In genomic region chr17:8072727-8073461, GRCh38 we compare ENCODE assay signal across 8 cellular contexts. TPM values are rescaled to one million over a fixed set of nuclear protein-coding genes. Genes with fewer than 3 reads are reported as not detected.
DNase-seq lines count a peak whose midpoint lies in the region; ATAC-seq and TF ChIP-seq lines count a peak whose summit lies in the region.

No MANE protein-coding gene starts in this region.

- no peaks in the 10 kb centered on the region for H3K36me3 Mint-ChIP-seq in CD4-positive, alpha-beta T cell (ENCODE audit: low read depth)
- no peaks in the 10 kb centered on the region for H3K36me3 Mint-ChIP-seq in T-helper 1 cell treated with Interleukin-12 subunit alpha and Interleukin-12 subunit beta and Interleukin-4 antibody, amounts not matched to agents 30 μg/mL and 1 μg/mL, for 36 hours (ENCODE audit: low read depth)
- H3K36me3 Mint-ChIP-seq in chondrocyte (ENCODE audit: low read depth) (peaks cover 3% of the 10 kb centered on the region), nephron (ENCODE audit: low read depth) (no peaks in the 10 kb centered on the region)

- peaks cover 26% of the 10 kb centered on the region for H3K4me1 Mint-ChIP-seq in CD4-positive, alpha-beta T cell (ENCODE audit: low read depth)
- peaks cover 20% of the 10 kb centered on the region for H3K4me1 Mint-ChIP-seq in T-helper 1 cell treated with Interleukin-12 subunit alpha and Interleukin-12 subunit beta and Interleukin-4 antibody, amounts not matched to agents 30 μg/mL and 1 μg/mL, for 36 hours (ENCODE audit: low read depth)
- H3K4me1 Mint-ChIP-seq in chondrocyte (ENCODE audit: low read depth), result peaks cover 22% of the 10 kb centered on the region
- H3K4me1 Mint-ChIP-seq in nephron, result peaks cover 24% of the 10 kb centered on the region

- peaks cover 48% of the 10 kb centered on the region for H3K27me3 Mint-ChIP-seq in CD4-positive, alpha-beta T cell
- peaks cover 74% of the 10 kb centered on the region for H3K27me3 Mint-ChIP-seq in T-helper 1 cell treated with Interleukin-12 subunit alpha and Interleukin-12 subunit beta and Interleukin-4 antibody, amounts not matched to agents 30 μg/mL and 1 μg/mL, for 36 hours (ENCODE audit: low read depth)
- H3K27me3 Mint-ChIP-seq in chondrocyte (ENCODE audit: low read depth) (peaks cover 72% of the 10 kb centered on the region), nephron (ENCODE audit: low read depth) (peaks cover 100% of the 10 kb centered on the region)

- CTCF ChIA-PET in CD4-positive, alpha-beta T cell (lab: Charles Lee), result interaction anchor here (0.6 to 2.6 kb wide), 28 partner anchors 8 to 925 kb away, joined by 3 to 59 read pairs (median 4); partner anchors contain the start of genes ALOX12B, ALOXE3, AURKB and CNTROB

- no peaks in the 10 kb centered on the region for H3K9me3 Mint-ChIP-seq in CD4-positive, alpha-beta T cell
- H3K9me3 Mint-ChIP-seq in T-helper 1 cell treated with Interleukin-12 subunit alpha and Interleukin-12 subunit beta and Interleukin-4 antibody, amounts not matched to agents 30 μg/mL and 1 μg/mL, for 36 hours, result no peaks in the 10 kb centered on the region
- H3K9me3 Mint-ChIP-seq in chondrocyte (ENCODE audit: low read depth) (no peaks in the 10 kb centered on the region), nephron (peaks cover 2% of the 10 kb centered on the region)

- H3K27ac ChIP-seq in CD4-positive, alpha-beta T cell (ENCODE audit: low read depth, low read length), result no peak overlapping the region

- DNase-seq in CD4-positive, alpha-beta T cell, result peak in 9 of 10 experiments; percentile 16 to 52 (median 24)
- DNase-seq in chondrocyte (ENCODE audit: low spot score), result peak; percentile 62
- no peak for DNase-seq in NCI-H1436 (lab: John Stamatoyannopoulos, UW)
- DNase-seq in NOMO-1 treated with dmso at 0.1 percent for 144 hours (lab: John Stamatoyannopoulos, UW; ENCODE audit: unreplicated experiment), result no peak
- no peak for DNase-seq in mucosa of gallbladder (ENCODE audit: low spot score)
- no peak for DNase-seq in GM13976 (ENCODE audit: low spot score)

- TF ChIP-seq CTCF in CD4-positive, alpha-beta T cell (IDR thresholded peaks at IDR 0.05), result no peak
- TF ChIP-seq CTCF in chondrocyte (IDR thresholded peaks at IDR 0.05), result no peak
- no peak for TF ChIP-seq CTCF in nephron (IDR thresholded peaks at IDR 0.05; ENCODE audit: unreplicated experiment in 3 of 3)
- no peak for TF ChIP-seq CTCF in GM13976 (IDR thresholded peaks at IDR 0.05; ENCODE audit: borderline replicate concordance, control extremely low read depth, extremely low read depth, insufficient read depth, missing control alignments)

- in situ Hi-C loops in GM13976 (cut with MboI; ENCODE audit: low sequenced_read_pairs, unreplicated experiment), result no loop called here

- peak overlapping the region; percentile 75 for H3K4me3 Mint-ChIP-seq in CD4-positive, alpha-beta T cell
- H3K4me3 Mint-ChIP-seq in T-helper 1 cell treated with Interleukin-12 subunit alpha and Interleukin-12 subunit beta and Interleukin-4 antibody, amounts not matched to agents 30 μg/mL and 1 μg/mL, for 36 hours, result peak overlapping the region; percentile 62
- H3K4me3 Mint-ChIP-seq in chondrocyte (ENCODE audit: unreplicated experiment) (peak overlapping the region; percentile 33), nephron (peak overlapping the region; percentile 61 to 63 (median 63))

- peaks cover 27% of the 10 kb centered on the region for H3K27me3 ChIP-seq in CD4-positive, alpha-beta T cell (ENCODE audit: control insufficient read depth, insufficient read depth, low read length)

- H3K9me3 ChIP-seq in CD4-positive, alpha-beta T cell (ENCODE audit: control insufficient read depth, low read length), result no peaks in the 10 kb centered on the region

- H3K27ac Mint-ChIP-seq in CD4-positive, alpha-beta T cell, result peak overlapping the region; percentile 18
- peak overlapping the region; percentile 37 for H3K27ac Mint-ChIP-seq in T-helper 1 cell treated with Interleukin-12 subunit alpha and Interleukin-12 subunit beta and Interleukin-4 antibody, amounts not matched to agents 30 μg/mL and 1 μg/mL, for 36 hours
- H3K27ac Mint-ChIP-seq in chondrocyte (ENCODE audit: unreplicated experiment) (no peak overlapping the region), nephron (no peak overlapping the region)

- peak; percentile 48 for ATAC-seq in CD4-positive, alpha-beta T cell (ENCODE audit: poor library complexity)

- POLR2A ChIA-PET in CD4-positive, alpha-beta T cell (lab: Charles Lee), result interaction anchor here (1.0 to 2.5 kb wide), 6 partner anchors 13 to 386 kb away, joined by 3 to 24 read pairs (median 6); partner anchors contain the start of genes ALOXE3, CTC1 and PFAS

- intact Hi-C loops in CD4-positive, alpha-beta T cell (cut with DNase I, micrococcal nuclease), result loop anchor here in 1 of 2 experiments (2.0 kb wide), 1 partner anchor 46 kb away; the partner anchor contains the start of gene ALOXE3

RNA-seq across cellular contexts. Expression of gene ALOX12B, which starts 14.6 kb away (rescaled TPM):
- total RNA-seq in CD4-positive, alpha-beta T cell, result under 1 TPM in 1 of 2 experiments, not detected in 1; 0.41 TPM
- 0.17 TPM in 1 of 3 replicates, not detected in the others for total RNA-seq in chondrocyte
- total RNA-seq in mucosa of gallbladder, result 0.43 TPM

RNA-seq across cellular contexts. Expression of gene ALOX15B, which starts 34.0 kb away (rescaled TPM):
- total RNA-seq in CD4-positive, alpha-beta T cell, result not detected
- total RNA-seq in chondrocyte (not detected in 3 replicates), mucosa of gallbladder (14.0 TPM)

RNA-seq across cellular contexts. Expression of gene ALOXE3, which starts 45.4 kb away (rescaled TPM):
- under 1 TPM; 0.81 to 0.91 TPM for total RNA-seq in CD4-positive, alpha-beta T cell
- total RNA-seq in chondrocyte (0.12 to 0.13 TPM (median 0.12 TPM) in 3 replicates), mucosa of gallbladder (not detected)

RNA-seq across cellular contexts. Expression of gene HES7, which starts 51.0 kb away (rescaled TPM):
- under 1 TPM; 0.52 to 0.53 TPM for total RNA-seq in CD4-positive, alpha-beta T cell
- total RNA-seq in chondrocyte (0.51 to 1.5 TPM (median 0.70 TPM) in 3 replicates), mucosa of gallbladder (0.78 TPM)

Comparison
In these comparisons a context has a peak if more than half of its experiments do, and no peak if none do; other contexts are left out.
1. DNase-seq: peak in CD4-positive, alpha-beta T cell (9 of 10) and chondrocyte (single experiment); none in NCI-H1436 (single experiment), NOMO-1 treated with dmso at 0.1 percent for 144 hours (single experiment), mucosa of gallbladder (single experiment) and GM13976 (single experiment).
2. H3K27ac Mint-ChIP-seq: peak in CD4-positive, alpha-beta T cell (single experiment) and T-helper 1 cell treated with Interleukin-12 subunit alpha and Interleukin-12 subunit beta and Interleukin-4 antibody, amounts not matched to agents 30 μg/mL and 1 μg/mL, for 36 hours (single experiment); none in chondrocyte (single experiment) and nephron (0 of 3).
3. RNA of gene ALOX15B, which starts 34.0 kb away (total RNA-seq): 14.0 TPM in mucosa of gallbladder (single experiment); not detected in CD4-positive, alpha-beta T cell and not detected in chondrocyte; every median in the first group is over 10 times any median in the second.
4. Peak in every context shown above with its lines, with median percentiles within 50 percentile points of each other: H3K4me3 Mint-ChIP-seq.